In genomic region chr4:3106339-3107186, GRCh38 we compare ENCODE assay signal across 1 cellular context.
TF ChIP-seq lines count a peak whose summit lies in the region.

No MANE protein-coding gene starts in this region.

TF ChIP-seq in K562, 482 proteins besides CTCF, POLR2A, EP300 and RAD21 (continued from another document and continues in another):
- peak; percentile 87 for TF ChIP-seq SMC3 (conservative IDR thresholded peaks at IDR 0.05; ENCODE audit: insufficient read depth, low read depth, low read length)
- no peak for TF ChIP-seq HNRNPLL (IDR thresholded peaks at IDR 0.05; ENCODE audit: low read depth, low read length, poor library complexity, severe bottlenecking)
- TF ChIP-seq PCBP2 (IDR thresholded peaks at IDR 0.05; ENCODE audit: low read depth, low read length, poor library complexity, severe bottlenecking), result no peak
- peak; percentile 48; the same call in 1 of the 2 replicates for TF ChIP-seq ATF3 (IDR thresholded peaks at IDR 0.05)
- TF ChIP-seq ATF3 (CRISPR knock-in tag; conservative IDR thresholded peaks at IDR 0.05), result no peak
- no peak for TF ChIP-seq RHOXF2B (CRISPR knock-in tag; conservative IDR thresholded peaks at IDR 0.05)
- TF ChIP-seq ESRRB (CRISPR knock-in tag; IDR thresholded peaks at IDR 0.05; ENCODE audit: borderline replicate concordance), result no peak
- TF ChIP-seq NR2F6 (CRISPR knock-in tag; IDR thresholded peaks at IDR 0.05), result no peak
- TF ChIP-seq PTRF (tag; IDR thresholded peaks at IDR 0.05), result no peak
- no peak for TF ChIP-seq BRD4 (IDR thresholded peaks at IDR 0.05)
- peak; percentile 30; the same call in 1 of the 2 replicates for TF ChIP-seq L3MBTL2 (IDR thresholded peaks at IDR 0.05)
- no peak for TF ChIP-seq ZNF407 (IDR thresholded peaks at IDR 0.05; ENCODE audit: low read depth)
- TF ChIP-seq ZNF395 (CRISPR knock-in tag; IDR thresholded peaks at IDR 0.05), result no peak
- TF ChIP-seq TARDBP (IDR thresholded peaks at IDR 0.05), result 0 out of 2 replicates have a peak, but pooled peaks have one; percentile 36
- TF ChIP-seq CHD7 (IDR thresholded peaks at IDR 0.05; ENCODE audit: low read depth, low read length), result no peak
- TF ChIP-seq TEAD1 (CRISPR knock-in tag; IDR thresholded peaks at IDR 0.05), result peak; percentile 42 to 81; a peak in 2 of 4 replicates
- TF ChIP-seq ETV6 (IDR thresholded peaks at IDR 0.05; ENCODE audit: borderline replicate concordance in 1 of 2, low read depth in 2 of 2, low read length in 1 of 2), result no peak
- TF ChIP-seq ETV6 (CRISPR knock-in tag; IDR thresholded peaks at IDR 0.05; ENCODE audit: borderline replicate concordance), result no peak
- no peak for TF ChIP-seq CREB5 (CRISPR knock-in tag; IDR thresholded peaks at IDR 0.05)
- TF ChIP-seq BHLHE40 (IDR thresholded peaks at IDR 0.05; ENCODE audit: low read length), result no peak; the same call in 1 of the 2 replicates
- no peak for TF ChIP-seq ZBTB9 (CRISPR knock-in tag; IDR thresholded peaks at IDR 0.05)
- TF ChIP-seq SMAD1 (IDR thresholded peaks at IDR 0.05; ENCODE audit: low read depth, low read length, partially characterized antibody), result no peak
- no peak for TF ChIP-seq HSF4 (CRISPR knock-in tag; IDR thresholded peaks at IDR 0.05; ENCODE audit: borderline replicate concordance)
